ENCODE assay signal across 7 cellular contexts in the genomic region with DNA sequence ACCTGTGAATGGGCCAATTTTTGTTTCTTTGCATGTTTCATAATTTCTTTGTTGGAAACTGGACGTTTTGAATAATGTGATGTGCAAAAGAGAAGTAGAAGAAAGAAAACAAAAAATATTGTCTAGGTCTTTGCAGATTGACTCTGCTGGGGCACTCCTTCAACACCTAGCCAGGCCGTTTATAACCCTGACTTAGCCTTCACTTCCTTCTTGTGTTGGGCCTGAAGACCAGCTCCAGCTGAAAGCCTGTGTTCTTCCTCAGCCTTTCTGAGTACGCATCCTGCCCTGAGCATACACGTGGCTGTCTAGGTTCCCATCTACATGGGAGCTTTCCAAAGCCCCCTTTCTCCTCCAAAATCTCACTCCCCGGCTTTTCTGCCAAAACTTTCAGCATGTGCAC.
"Had no signal": no experiment of that assay in that cellular context is flagged by ENCODE, and none has a peak within 500 bp of the region (broad histone marks: within the 10 kb centered on the region; RNA-seq: fewer than 3 reads in every experiment).

No MANE protein-coding gene starts in this region.

- H3K27ac ChIP-seq: GM23248, HL-60 had no signal

- ATAC-seq: HepG2 had no signal

- H3K9ac ChIP-seq: GM23248 had no signal

- DNase-seq: GM23248, GOT3, H7, HCEC 1CT, KBM-7 had no signal

- H3K4me3 ChIP-seq: GM23248 had no signal

- FAIRE-seq: HepG2 had no signal
